Comparison of ENCODE assay signal across 8 cellular contexts in the genomic region with DNA sequence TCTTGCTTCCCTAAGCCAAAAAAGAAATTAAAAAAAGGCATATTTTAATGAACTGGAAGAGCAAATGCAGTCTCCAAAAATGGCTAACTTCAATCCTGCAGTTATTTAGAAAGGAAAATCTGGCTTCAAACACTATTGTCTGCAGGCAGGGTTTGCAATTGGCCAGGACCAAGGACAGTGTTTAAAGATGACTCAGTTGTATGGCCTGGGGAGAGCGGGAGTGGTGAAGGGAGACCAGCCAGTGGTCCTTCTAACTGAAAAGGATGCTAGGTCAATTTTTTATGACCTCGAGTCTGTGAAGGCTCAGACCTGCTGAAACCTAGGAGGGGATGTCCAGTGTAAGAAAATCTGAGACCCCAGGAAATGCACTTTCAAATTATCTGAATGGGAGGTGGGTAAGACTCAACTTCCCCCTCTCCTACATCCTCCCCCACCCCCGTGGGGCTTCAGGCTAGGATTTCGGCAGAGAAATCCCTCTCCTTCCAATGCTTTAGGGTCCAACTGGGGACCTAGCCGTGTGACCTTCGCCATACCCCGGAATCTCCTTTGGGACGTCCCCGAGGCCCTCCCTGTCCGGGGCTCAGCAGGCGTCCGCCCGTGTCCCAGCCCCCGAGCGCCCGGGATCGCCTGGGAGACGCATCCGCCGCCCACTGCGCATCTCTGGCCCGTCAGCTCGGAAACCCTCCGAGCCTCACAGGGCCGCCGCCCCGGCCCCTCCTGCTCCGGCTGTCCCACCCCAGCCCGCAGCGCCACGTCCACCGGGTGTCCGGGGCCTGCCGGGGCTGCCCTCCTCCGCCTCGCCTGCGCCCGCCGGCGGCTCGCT. TPM values are rescaled to one million over a fixed set of nuclear protein-coding genes. Genes with fewer than 3 reads are reported as not detected.
A peak's percentile ranks its signal among the peaks of the same experiment; 100 is the strongest.
DNase-seq lines count a peak whose midpoint lies in the region; FAIRE-seq and TF ChIP-seq lines count a peak whose summit lies in the region.

No MANE protein-coding gene starts in this region.

- no peak for TF ChIP-seq CTCF in MM.1S (IDR thresholded peaks at IDR 0.05; ENCODE audit: low read length)
- TF ChIP-seq CTCF in hepatocyte (IDR thresholded peaks at IDR 0.05; ENCODE audit: poor library complexity), result no peak
- TF ChIP-seq CTCF in retinal pigment epithelial cell (conservative IDR thresholded peaks at IDR 0.05; ENCODE audit: low read depth, low read length), result no peak

- FAIRE-seq in H54 (lab: Jason Lieb, UNC), result peak; percentile 33

- 2% methylated on average over 17 of the region's 41 CpGs for WGBS in hepatocyte (ENCODE audit: low lambda C conversion rate, missing lambda C conversion rate)

- H3K4me2 ChIP-seq in MM.1S (ENCODE audit: low read depth, low read length), result peak overlapping the region; percentile 77
- H3K4me2 ChIP-seq in hepatocyte, result peak overlapping the region; percentile 97

- peaks cover 39% of the 10 kb centered on the region for H3K27me3 Mint-ChIP-seq in activated CD4-positive, alpha-beta T cell treated with anti-CD3 and anti-CD28 coated beads, Interleukin-2, amount 10 ng/mL, durations not matched to agents 24 days and 14 days

- H3K4me3 Mint-ChIP-seq in activated CD4-positive, alpha-beta T cell treated with anti-CD3 and anti-CD28 coated beads, Interleukin-2, amount 10 ng/mL, durations not matched to agents 24 days and 14 days, result peak overlapping the region; percentile 81

- DNase-seq in activated CD4-positive, alpha-beta T cell treated with anti-CD3 and anti-CD28 coated beads, Interleukin-2, amount 10 ng/mL, durations not matched to agents 24 days and 14 days, result no peak
- DNase-seq in activated CD4-positive, alpha-beta T cell treated with anti-CD3 and anti-CD28 coated beads for 1 hour, result no peak
- DNase-seq in H54 (ENCODE audit: insufficient read length, low spot score), result peak; percentile 76
- peak; percentile 7 for DNase-seq in MM.1S
- DNase-seq in adipocyte (ENCODE audit: low read depth), result peak; percentile 49
- DNase-seq in hepatocyte (ENCODE audit: low spot score), result peak; percentile 59
- no peak for DNase-seq in retinal pigment epithelial cell (ENCODE audit: low read depth)
- DNase-seq in GF-D8 (lab: John Stamatoyannopoulos, UW), result no peak

- H2AFZ ChIP-seq in MM.1S (ENCODE audit: low read length) (peak overlapping the region; percentile 59), hepatocyte (peak overlapping the region; percentile 76)

- H3K9ac ChIP-seq in MM.1S (ENCODE audit: low read length), result no peak overlapping the region
- no peak overlapping the region for H3K9ac ChIP-seq in adipocyte (ENCODE audit: low read length)

- H3K79me2 ChIP-seq in MM.1S (ENCODE audit: low read length) (no peaks in the 10 kb centered on the region), hepatocyte (no peaks in the 10 kb centered on the region)

- H3K4me3 ChIP-seq in MM.1S (ENCODE audit: low read length) (peak overlapping the region; percentile 53), adipocyte (ENCODE audit: low read length) (peak overlapping the region; percentile 77), hepatocyte (peak overlapping the region; percentile 77), retinal pigment epithelial cell (ENCODE audit: low read length) (peak overlapping the region; percentile 39)

- peaks cover 10% of the 10 kb centered on the region for H3K27me3 ChIP-seq in MM.1S (replicated peaks; ENCODE audit: insufficient read depth, low read length)
- H3K27me3 ChIP-seq in adipocyte (replicated peaks; ENCODE audit: control insufficient read depth, insufficient read depth, low read length), result peaks cover 18% of the 10 kb centered on the region
- H3K27me3 ChIP-seq in hepatocyte, result peaks cover 43% of the 10 kb centered on the region

- H3K4me1 Mint-ChIP-seq in activated CD4-positive, alpha-beta T cell treated with anti-CD3 and anti-CD28 coated beads, Interleukin-2, amount 10 ng/mL, durations not matched to agents 24 days and 14 days, result peaks cover 8% of the 10 kb centered on the region

- no peaks in the 10 kb centered on the region for H3F3A ChIP-seq in MM.1S (ENCODE audit: insufficient read depth, low read length)

- H3K27ac Mint-ChIP-seq in activated CD4-positive, alpha-beta T cell treated with anti-CD3 and anti-CD28 coated beads, Interleukin-2, amount 10 ng/mL, durations not matched to agents 24 days and 14 days, result peak overlapping the region; percentile 48

- H3K36me3 Mint-ChIP-seq in activated CD4-positive, alpha-beta T cell treated with anti-CD3 and anti-CD28 coated beads, Interleukin-2, amount 10 ng/mL, durations not matched to agents 24 days and 14 days (ENCODE audit: low read depth), result no peaks in the 10 kb centered on the region

- H3K9me3 ChIP-seq in MM.1S (replicated peaks; ENCODE audit: insufficient read depth, low read length), result no peaks in the 10 kb centered on the region
- H3K9me3 ChIP-seq in adipocyte (ENCODE audit: control insufficient read depth, low read length), result no peaks in the 10 kb centered on the region
- H3K9me3 ChIP-seq in hepatocyte (ENCODE audit: low read depth), result no peaks in the 10 kb centered on the region

- TF ChIP-seq POLR2A in H54 (IDR thresholded peaks at IDR 0.05; ENCODE audit: low read depth, low read length), result no peak

- H3K9me3 Mint-ChIP-seq in activated CD4-positive, alpha-beta T cell treated with anti-CD3 and anti-CD28 coated beads, Interleukin-2, amount 10 ng/mL, durations not matched to agents 24 days and 14 days, result no peaks in the 10 kb centered on the region

- no peaks in the 10 kb centered on the region for H4K20me1 ChIP-seq in MM.1S (ENCODE audit: insufficient read depth, low read length)
- no peaks in the 10 kb centered on the region for H4K20me1 ChIP-seq in hepatocyte (ENCODE audit: insufficient read depth, poor library complexity, severe bottlenecking)

- H3K36me3 ChIP-seq in MM.1S (replicated peaks; ENCODE audit: insufficient read depth, low read length) (no peaks in the 10 kb centered on the region), adipocyte (ENCODE audit: control insufficient read depth, insufficient read depth, low read length, severe bottlenecking) (no peaks in the 10 kb centered on the region), hepatocyte (replicated peaks; ENCODE audit: insufficient read depth, low read depth) (no peaks in the 10 kb centered on the region)

- intact Hi-C loops in activated CD4-positive, alpha-beta T cell treated with anti-CD3 and anti-CD28 coated beads, Interleukin-2, amount 10 ng/mL, durations not matched to agents 24 days and 14 days (cut with micrococcal nuclease), result loop anchor here (2.0 to 5.0 kb wide), 2 partner anchors 45 to 82 kb away; a partner anchor contains a TSS

- H3K27ac ChIP-seq in MM.1S (ENCODE audit: low read length), result no peak overlapping the region
- H3K27ac ChIP-seq in hepatocyte, result no peak overlapping the region

- H3K4me1 ChIP-seq in MM.1S (ENCODE audit: low read length) (no peaks in the 10 kb centered on the region), adipocyte (ENCODE audit: control insufficient read depth, insufficient read depth, low read length) (no peaks in the 10 kb centered on the region), hepatocyte (ENCODE audit: insufficient read depth) (peaks cover 4% of the 10 kb centered on the region)

- H3K9me2 ChIP-seq in MM.1S (replicated peaks; ENCODE audit: insufficient read depth, low read length), result no peaks in the 10 kb centered on the region
- no peaks in the 10 kb centered on the region for H3K9me2 ChIP-seq in hepatocyte (replicated peaks; ENCODE audit: insufficient read depth)

RNA-seq across cellular contexts. Expression of a gene that starts 0.6 kb away (rescaled TPM):
- total RNA-seq in activated CD4-positive, alpha-beta T cell treated with anti-CD3 and anti-CD28 coated beads, Interleukin-2, amount 10 ng/mL, durations not matched to agents 24 days and 14 days, result 5.0 and 5.5 TPM in 2 replicates
- 1.1 and 1.4 TPM in 2 replicates for total RNA-seq in hepatocyte
- 0.66 and 2.3 TPM in 2 replicates for polyA plus RNA-seq in hepatocyte

RNA-seq across cellular contexts. Expression of a gene that starts 45.0 kb away (rescaled TPM):
- 48.9 and 51.0 TPM in 2 replicates for total RNA-seq in activated CD4-positive, alpha-beta T cell treated with anti-CD3 and anti-CD28 coated beads, Interleukin-2, amount 10 ng/mL, durations not matched to agents 24 days and 14 days
- 39.0 and 47.9 TPM in 2 replicates for total RNA-seq in hepatocyte
- polyA plus RNA-seq in hepatocyte, result 17.6 and 19.0 TPM in 2 replicates

Comparison
In these comparisons a context has a peak if more than half of its experiments do, and no peak if none do; other contexts are left out.
1. DNase-seq: peak in H54 (single experiment), MM.1S (single experiment), adipocyte (single experiment) and hepatocyte (single experiment); none in activated CD4-positive, alpha-beta T cell treated with anti-CD3 and anti-CD28 coated beads, Interleukin-2, amount 10 ng/mL, durations not matched to agents 24 days and 14 days (single experiment), activated CD4-positive, alpha-beta T cell treated with anti-CD3 and anti-CD28 coated beads for 1 hour (single experiment), retinal pigment epithelial cell (single experiment) and GF-D8 (single experiment).
2. Peak in every context shown above with its lines, with median percentiles within 50 percentile points of each other: H3K4me3 ChIP-seq.